In the genomic region with DNA sequence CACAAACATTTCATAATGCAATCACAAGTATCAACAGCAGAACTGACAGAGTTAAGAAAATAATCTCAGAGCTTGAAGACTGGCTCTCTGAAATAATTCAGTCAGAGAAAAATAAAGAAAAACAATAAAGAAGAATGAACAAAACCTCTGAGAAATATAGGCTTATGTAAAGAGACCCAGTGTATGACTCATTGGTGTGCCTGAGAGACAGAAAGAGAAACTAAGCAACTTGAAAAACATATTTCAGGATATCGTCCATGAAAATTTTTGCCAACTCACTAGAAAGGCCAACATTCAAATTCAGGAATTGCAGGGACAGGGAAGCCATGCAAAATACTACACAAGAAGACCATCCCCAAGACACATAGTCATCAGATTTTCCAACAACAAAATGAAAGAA, we compare ENCODE assay signal across 14 cellular contexts. TPM values are rescaled to one million over a fixed set of nuclear protein-coding genes. Genes with fewer than 3 reads are reported as not detected.
DNase-seq lines count a peak whose midpoint lies in the region; ATAC-seq and TF ChIP-seq lines count a peak whose summit lies in the region.
"Had no signal": no experiment of that assay in that cellular context is flagged by ENCODE, and none has a peak within 500 bp of the region (broad histone marks: within the 10 kb centered on the region; RNA-seq: fewer than 3 reads in every experiment).

No MANE protein-coding gene starts in this region.

- TF ChIP-seq POLR2A in breast epithelium (IDR thresholded peaks at IDR 0.05): no peak

- no peak overlapping the region for H3K4me3 ChIP-seq in breast epithelium
- H3K4me3 ChIP-seq in PC-3 (ENCODE audit: low read length): peak overlapping the region; percentile 47; the same call in 1 of the 2 replicates
- H3K4me3 ChIP-seq: prostate gland had no signal

- no peaks in the 10 kb centered on the region for H3K4me1 ChIP-seq in breast epithelium
- no peaks in the 10 kb centered on the region for H3K4me1 ChIP-seq in PC-3 (ENCODE audit: insufficient read depth, low read length)
- H3K4me1 ChIP-seq: prostate gland had no signal

- no peak overlapping the region for H3K27ac ChIP-seq in breast epithelium
- H3K27ac ChIP-seq in PC-3 (ENCODE audit: low read length): no peak overlapping the region
- H3K27ac ChIP-seq: prostate gland, RWPE1 had no signal

- no peaks in the 10 kb centered on the region for H3K27me3 ChIP-seq in breast epithelium
- no peaks in the 10 kb centered on the region; the same call in 1 of the 2 replicates for H3K27me3 ChIP-seq in PC-3 (ENCODE audit: low read length)

- peak overlapping the region; percentile 65 for H3K27ac Mint-ChIP-seq in MCF 10A (ENCODE audit: low read depth, unreplicated experiment)
- H3K27ac Mint-ChIP-seq in dendritic cell treated with granulocyte-macrophage colony-stimulating factor and Interleukin-4, amounts not matched to agents 40 ng/mL and 50 ng/mL, for 4 days: peak overlapping the region; percentile 39
- H3K27ac Mint-ChIP-seq: B cell, mesothelial cell of epicardium had no signal

- peaks cover 18% of the 10 kb centered on the region for H3K27me3 Mint-ChIP-seq in MCF 10A (ENCODE audit: insufficient read depth, unreplicated experiment)
- H3K27me3 Mint-ChIP-seq in dendritic cell treated with granulocyte-macrophage colony-stimulating factor and Interleukin-4, amounts not matched to agents 40 ng/mL and 50 ng/mL, for 4 days: no peaks in the 10 kb centered on the region

- H3K36me3 ChIP-seq in breast epithelium (no peaks in the 10 kb centered on the region), PC-3 (ENCODE audit: low read depth, low read length) (no peaks in the 10 kb centered on the region)
- H3K36me3 ChIP-seq: prostate gland had no signal

- H3K9ac ChIP-seq in PC-3 (ENCODE audit: low read length): no peak overlapping the region

- TF ChIP-seq CTCF in MCF 10A (IDR thresholded peaks at IDR 0.05; ENCODE audit: unreplicated experiment) (no peak), breast epithelium (IDR thresholded peaks at IDR 0.05) (no peak), PC-3 (conservative IDR thresholded peaks at IDR 0.05; ENCODE audit: low read depth, low read length) (no peak)

- POLR2A ChIA-PET in MCF 10A (lab: Yijun Ruan, JAX) (interaction anchor here (0.6 kb wide), 3 partner anchors 12 to 117 kb away, joined by 3 read pairs; no protein-coding TSS in a partner anchor), PC-3 (lab: Charles Lee; ENCODE audit: unreplicated experiment) (no interaction called here)

- no peaks in the 10 kb centered on the region for H3K36me3 Mint-ChIP-seq in MCF 10A (ENCODE audit: insufficient read depth, unreplicated experiment)
- H3K36me3 Mint-ChIP-seq in dendritic cell treated with granulocyte-macrophage colony-stimulating factor and Interleukin-4, amounts not matched to agents 40 ng/mL and 50 ng/mL, for 4 days (ENCODE audit: low read depth): no peaks in the 10 kb centered on the region
- H3K36me3 Mint-ChIP-seq: mesothelial cell of epicardium had no signal

- H3K4me1 Mint-ChIP-seq in MCF 10A (ENCODE audit: insufficient read depth, unreplicated experiment): peaks cover 9% of the 10 kb centered on the region
- H3K4me1 Mint-ChIP-seq in dendritic cell treated with granulocyte-macrophage colony-stimulating factor and Interleukin-4, amounts not matched to agents 40 ng/mL and 50 ng/mL, for 4 days (ENCODE audit: low read depth): peaks cover 65% of the 10 kb centered on the region
- H3K4me1 Mint-ChIP-seq: mesothelial cell of epicardium had no signal

- DNase-seq in MCF 10A (ENCODE audit: unreplicated experiment) (peak; percentile 54), breast epithelium (ENCODE audit: low spot score in 2 of 2) (no peak), PC-3 (peak; percentile 1), stromal cell of bone marrow (ENCODE audit: low read depth) (peak; percentile 20), DMS153 treated with DMSO at 0.1 percent for 48 hours (lab: John Stamatoyannopoulos, UW; ENCODE audit: unreplicated experiment) (no peak), germinal center (ENCODE audit: low spot score) (no peak)
- DNase-seq: activated gamma-delta T cell treated with Interleukin-2 at 50 U/mL for 16 hours, trophoblast cell had no signal

- no peaks in the 10 kb centered on the region for H3K79me2 ChIP-seq in PC-3 (ENCODE audit: low read length)

- CTCF ChIA-PET in MCF 10A (lab: Yijun Ruan, JAX): interaction anchor here (0.7 to 1.9 kb wide), 6 partner anchors 9 to 1482 kb away, joined by 3 to 6 read pairs (median 4); no protein-coding TSS in a partner anchor
- CTCF ChIA-PET in PC-3 (lab: Charles Lee): no interaction called here

- intact Hi-C loops in MCF 10A (cut with micrococcal nuclease): no loop called here
- intact Hi-C loops in breast epithelium (cut with DNase I; ENCODE audit: low total_unique reads): no loop called here
- intact Hi-C loops in PC-3 (cut with micrococcal nuclease): no loop called here
- intact Hi-C loops in dendritic cell treated with granulocyte-macrophage colony-stimulating factor and Interleukin-4, amounts not matched to agents 40 ng/mL and 50 ng/mL, for 4 days (cut with micrococcal nuclease): no loop called here

- no peaks in the 10 kb centered on the region for H3F3A ChIP-seq in PC-3 (ENCODE audit: low read length, unreplicated experiment)

- peak overlapping the region; percentile 43 for H3K4me3 Mint-ChIP-seq in MCF 10A (ENCODE audit: unreplicated experiment)
- H3K4me3 Mint-ChIP-seq in dendritic cell treated with granulocyte-macrophage colony-stimulating factor and Interleukin-4, amounts not matched to agents 40 ng/mL and 50 ng/mL, for 4 days: no peak overlapping the region
- H3K4me3 Mint-ChIP-seq: B cell, mesothelial cell of epicardium had no signal

- ATAC-seq in PC-3: no peak
- ATAC-seq in HG02970 (IDR thresholded peaks at IDR 0.05; ENCODE audit: low FRiP score, unreplicated experiment): no peak

- H3K4me2 ChIP-seq in PC-3 (ENCODE audit: low read length): peak overlapping the region; percentile 48; the same call in 1 of the 2 replicates

- BruUV-seq in MCF 10A (replicated peaks; lab: Mats Ljungman, UMichigan): no TSS peak
- BruUV-seq in PC-3 (replicated peaks; lab: Mats Ljungman, UMichigan): no TSS peak

- H3K9me3 Mint-ChIP-seq in MCF 10A (ENCODE audit: unreplicated experiment): no peaks in the 10 kb centered on the region
- no peaks in the 10 kb centered on the region for H3K9me3 Mint-ChIP-seq in dendritic cell treated with granulocyte-macrophage colony-stimulating factor and Interleukin-4, amounts not matched to agents 40 ng/mL and 50 ng/mL, for 4 days
- H3K9me3 Mint-ChIP-seq: mesothelial cell of epicardium had no signal

- H3K9me3 ChIP-seq in breast epithelium (no peaks in the 10 kb centered on the region), PC-3 (ENCODE audit: low read length) (no peaks in the 10 kb centered on the region)
- H3K9me3 ChIP-seq: prostate gland had no signal

- no peaks in the 10 kb centered on the region for H4K20me1 ChIP-seq in PC-3 (ENCODE audit: low read length)

- H2AFZ ChIP-seq in PC-3 (ENCODE audit: low read length): no peak overlapping the region

- no peaks in the 10 kb centered on the region for H3K9me2 ChIP-seq in PC-3 (replicated peaks; ENCODE audit: low read length)

RNA-seq across cellular contexts. Expression of a gene that starts 56.2 kb away (rescaled TPM):
- not detected in 2 replicates for total RNA-seq in MCF 10A (2022)
- total RNA-seq in breast epithelium: not detected
- total RNA-seq in PC-3 (2014; rRNA removed): not detected in 2 replicates
- total RNA-seq: B cell, mesothelial cell of epicardium, prostate gland had no signal

Comparison
In these comparisons a context has a peak if more than half of its experiments do, and no peak if none do; other contexts are left out.
1. DNase-seq: peak in MCF 10A (single experiment), PC-3 (single experiment) and stromal cell of bone marrow (single experiment); none in breast epithelium (0 of 2), DMS153 treated with DMSO at 0.1 percent for 48 hours (single experiment) and germinal center (single experiment).